2 cellular contexts compared by ENCODE assay signal in the genomic region with DNA sequence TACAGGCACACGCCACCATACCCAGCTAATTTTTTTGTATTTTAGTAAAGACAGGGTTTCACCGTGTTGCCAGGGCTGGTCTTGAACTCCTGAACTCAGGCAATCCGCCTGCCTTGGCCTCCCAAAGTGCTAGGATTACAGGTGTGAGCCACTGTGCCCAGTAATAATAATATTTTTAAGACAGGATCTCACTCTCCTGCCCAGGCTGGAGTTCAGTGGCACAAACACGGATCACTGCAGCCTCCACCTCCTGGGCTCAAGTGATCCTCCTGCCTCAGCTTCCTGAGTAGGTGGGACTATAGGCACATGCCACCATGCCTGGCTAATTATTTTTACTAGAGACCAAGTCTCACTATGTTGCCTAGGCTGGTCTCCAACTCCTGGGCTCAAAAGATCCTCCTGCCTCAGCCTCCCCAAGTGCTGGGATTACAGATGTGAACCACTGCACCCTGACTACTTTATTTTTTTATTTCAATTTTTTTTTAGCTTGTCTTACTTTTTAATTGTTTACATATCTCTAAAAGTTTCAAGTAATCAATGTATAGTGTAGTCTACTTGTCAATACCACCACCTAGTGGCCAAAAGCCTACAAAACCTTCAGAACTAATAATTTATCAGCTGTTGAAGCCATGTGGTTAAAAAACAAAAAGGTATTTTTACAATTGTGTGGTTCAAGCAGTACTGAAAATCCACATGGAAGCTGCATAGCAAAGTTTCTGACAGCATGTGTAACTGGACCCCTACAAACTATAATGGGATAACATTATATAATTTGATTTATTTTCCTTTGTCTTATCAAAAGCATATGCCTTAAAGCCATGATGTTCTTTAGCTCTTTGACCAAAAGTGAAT.
A peak's percentile ranks its signal among the peaks of the same experiment; 100 is the strongest.
TF ChIP-seq lines count a peak whose summit lies in the region.

No MANE protein-coding gene starts in this region.

TF ChIP-seq in A549, 52 proteins besides CTCF, POLR2A, EP300 and RAD21:
- TF ChIP-seq NR3C1 (IDR thresholded peaks at IDR 0.05) (no peak), CHD4 (IDR thresholded peaks at IDR 0.05; ENCODE audit: borderline replicate concordance) (no peak), KDM1A (IDR thresholded peaks at IDR 0.05; ENCODE audit: low read depth) (no peak), SMC3 (IDR thresholded peaks at IDR 0.05) (peak; percentile 52)

TF ChIP-seq in IMR-90, 13 proteins besides CTCF, POLR2A, EP300 and RAD21:
- TF ChIP-seq MAZ (IDR thresholded peaks at IDR 0.05; ENCODE audit: borderline replicate concordance, low read depth, low read length) (no peak), SMC3 (IDR thresholded peaks at IDR 0.05; ENCODE audit: low read depth, low read length) (peak; percentile 73)
